In the genomic region with DNA sequence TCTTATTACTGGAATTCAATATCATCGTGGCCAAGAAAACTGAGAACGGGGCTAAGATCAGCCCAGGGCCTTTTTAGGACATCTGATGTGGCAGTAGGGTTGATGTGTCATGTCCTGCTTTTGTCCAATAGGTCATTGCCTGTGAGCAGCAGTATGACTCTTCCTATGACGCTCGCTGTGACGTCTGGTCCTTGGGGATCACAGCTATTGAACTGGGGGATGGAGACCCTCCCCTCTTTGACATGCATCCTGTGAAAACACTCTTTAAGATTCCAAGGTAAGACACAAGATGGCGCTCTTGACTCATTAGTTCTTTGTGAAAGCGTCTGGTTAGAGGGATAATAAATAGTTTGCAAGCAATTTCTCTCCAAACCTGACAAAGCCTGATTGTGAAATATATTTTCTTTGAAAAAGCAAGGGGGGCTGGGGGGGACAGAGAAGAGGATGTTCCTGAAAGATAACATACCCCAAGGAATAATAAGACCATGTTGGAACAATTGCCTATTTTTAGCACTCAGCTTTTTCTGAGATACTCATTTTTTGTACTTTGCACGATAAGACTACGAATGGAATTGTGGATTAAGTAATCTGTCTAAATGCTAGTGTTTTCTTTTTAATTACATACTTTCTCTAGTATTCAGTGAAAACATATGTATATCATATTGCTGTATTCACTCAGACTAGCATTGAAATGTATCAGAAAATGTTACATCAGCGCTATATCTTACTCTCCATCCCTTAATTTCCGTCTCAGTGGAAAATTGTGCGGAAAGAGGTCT, we compare ENCODE assay signal across 9 cellular contexts.
DNase-seq lines count a peak whose midpoint lies in the region; ATAC-seq and TF ChIP-seq lines count a peak whose summit lies in the region.
"Had no signal": no experiment of that assay in that cellular context is flagged by ENCODE, and none has a peak within 500 bp of the region (broad histone marks: within the 10 kb centered on the region; RNA-seq: fewer than 3 reads in every experiment).

No MANE protein-coding gene starts in this region.

- ATAC-seq in stimulated activated memory B cell treated with anti-CD40 and anti-IgM and Interleukin-4, amounts not matched to agents 10 μg/mL and 1 μg/mL and 100 μg/mL, for 72 hours = no peak

- TF ChIP-seq CTCF in cardiac fibroblast (IDR thresholded peaks at IDR 0.05; ENCODE audit: low read depth, low read length) = peak; percentile 39

- intact Hi-C loops in posterior cingulate gyrus (cut with DNase I) = loop anchor here (5.0 kb wide), 1 partner anchor 576 kb away; no protein-coding TSS in a partner anchor

- H3K9me3 ChIP-seq in HUES6 (ENCODE audit: control insufficient read depth, insufficient read depth, low read depth, low read length) = no peaks in the 10 kb centered on the region
- H3K9me3 ChIP-seq: BLaER1 treated with 17β-estradiol and CSF1 and Interleukin-3, amounts not matched to agents 10 nM and 100 nM had no signal

- no peak overlapping the region for H3K4me3 Mint-ChIP-seq in stimulated activated memory B cell treated with anti-CD40 and anti-IgM and Interleukin-4, amounts not matched to agents 10 μg/mL and 1 μg/mL and 100 μg/mL, for 72 hours

- H3K27ac ChIP-seq in HUES6 (ENCODE audit: low read depth, low read length) = peak overlapping the region; percentile 11; the same call in 1 of the 2 replicates
- H3K27ac ChIP-seq: BLaER1 treated with 17β-estradiol and CSF1 and Interleukin-3, amounts not matched to agents 10 nM and 100 nM had no signal

- H3K36me3 ChIP-seq in HUES6 (ENCODE audit: control insufficient read depth, insufficient read depth, low read length) = no peaks in the 10 kb centered on the region
- H3K36me3 ChIP-seq: BLaER1 treated with 17β-estradiol and CSF1 and Interleukin-3, amounts not matched to agents 10 nM and 100 nM had no signal

- H3K9ac ChIP-seq in HUES6 (ENCODE audit: low read length) = no peak overlapping the region
- H3K9ac ChIP-seq: BLaER1 treated with 17β-estradiol and CSF1 and Interleukin-3, amounts not matched to agents 10 nM and 100 nM had no signal

- H3K4me1 Mint-ChIP-seq in stimulated activated memory B cell treated with anti-CD40 and anti-IgM and Interleukin-4, amounts not matched to agents 10 μg/mL and 1 μg/mL and 100 μg/mL, for 72 hours = no peaks in the 10 kb centered on the region

- H3K27me3 ChIP-seq in HUES6 (ENCODE audit: control insufficient read depth, insufficient read depth, low read length) = no peaks in the 10 kb centered on the region
- H3K27me3 ChIP-seq: BLaER1 treated with 17β-estradiol and CSF1 and Interleukin-3, amounts not matched to agents 10 nM and 100 nM had no signal

- DNase-seq in NCI-H2196 (lab: John Stamatoyannopoulos, UW; ENCODE audit: unreplicated experiment) (peak; percentile 70), NCI-H2196 treated with DMSO at 0.1 percent for 48 hours (lab: John Stamatoyannopoulos, UW; ENCODE audit: unreplicated experiment) (no peak), NCI-H82 treated with DMSO at 0.1 percent for 48 hours (lab: John Stamatoyannopoulos, UW; ENCODE audit: unreplicated experiment) (peak; percentile 36), cardiac fibroblast (ENCODE audit: low read depth in 2 of 2) (peak; percentile 58 to 78), medulla oblongata (ENCODE audit: extremely low spot score) (peak; percentile 71), posterior cingulate gyrus (no peak)

- peaks cover 13% of the 10 kb centered on the region for H3K27me3 Mint-ChIP-seq in stimulated activated memory B cell treated with anti-CD40 and anti-IgM and Interleukin-4, amounts not matched to agents 10 μg/mL and 1 μg/mL and 100 μg/mL, for 72 hours

- H3K9me3 Mint-ChIP-seq in stimulated activated memory B cell treated with anti-CD40 and anti-IgM and Interleukin-4, amounts not matched to agents 10 μg/mL and 1 μg/mL and 100 μg/mL, for 72 hours = no peaks in the 10 kb centered on the region

- H3K4me1 ChIP-seq in HUES6 (ENCODE audit: control insufficient read depth, insufficient read depth, low read length) = peaks cover 25% of the 10 kb centered on the region
- H3K4me1 ChIP-seq: BLaER1 treated with 17β-estradiol and CSF1 and Interleukin-3, amounts not matched to agents 10 nM and 100 nM had no signal

- no peak overlapping the region for H3K27ac Mint-ChIP-seq in stimulated activated memory B cell treated with anti-CD40 and anti-IgM and Interleukin-4, amounts not matched to agents 10 μg/mL and 1 μg/mL and 100 μg/mL, for 72 hours

- H3K36me3 Mint-ChIP-seq in stimulated activated memory B cell treated with anti-CD40 and anti-IgM and Interleukin-4, amounts not matched to agents 10 μg/mL and 1 μg/mL and 100 μg/mL, for 72 hours = no peaks in the 10 kb centered on the region

- H3K4me3 ChIP-seq in HUES6 (ENCODE audit: low read depth, low read length) = no peak overlapping the region
- no peak overlapping the region for H3K4me3 ChIP-seq in cardiac fibroblast (replicated peaks in 1 of 2; ENCODE audit: low read depth in 2 of 2, low read length in 2 of 2)
- H3K4me3 ChIP-seq: BLaER1 treated with 17β-estradiol and CSF1 and Interleukin-3, amounts not matched to agents 10 nM and 100 nM had no signal

Comparison
In these comparisons a context has a peak if more than half of its experiments do, and no peak if none do; other contexts are left out.
1. DNase-seq: peak in NCI-H2196 (single experiment), NCI-H82 treated with DMSO at 0.1 percent for 48 hours (single experiment), cardiac fibroblast (2 of 2) and medulla oblongata (single experiment); none in NCI-H2196 treated with DMSO at 0.1 percent for 48 hours (single experiment) and posterior cingulate gyrus (0 of 10).